7 cellular contexts compared by ENCODE assay signal in the genomic region with DNA sequence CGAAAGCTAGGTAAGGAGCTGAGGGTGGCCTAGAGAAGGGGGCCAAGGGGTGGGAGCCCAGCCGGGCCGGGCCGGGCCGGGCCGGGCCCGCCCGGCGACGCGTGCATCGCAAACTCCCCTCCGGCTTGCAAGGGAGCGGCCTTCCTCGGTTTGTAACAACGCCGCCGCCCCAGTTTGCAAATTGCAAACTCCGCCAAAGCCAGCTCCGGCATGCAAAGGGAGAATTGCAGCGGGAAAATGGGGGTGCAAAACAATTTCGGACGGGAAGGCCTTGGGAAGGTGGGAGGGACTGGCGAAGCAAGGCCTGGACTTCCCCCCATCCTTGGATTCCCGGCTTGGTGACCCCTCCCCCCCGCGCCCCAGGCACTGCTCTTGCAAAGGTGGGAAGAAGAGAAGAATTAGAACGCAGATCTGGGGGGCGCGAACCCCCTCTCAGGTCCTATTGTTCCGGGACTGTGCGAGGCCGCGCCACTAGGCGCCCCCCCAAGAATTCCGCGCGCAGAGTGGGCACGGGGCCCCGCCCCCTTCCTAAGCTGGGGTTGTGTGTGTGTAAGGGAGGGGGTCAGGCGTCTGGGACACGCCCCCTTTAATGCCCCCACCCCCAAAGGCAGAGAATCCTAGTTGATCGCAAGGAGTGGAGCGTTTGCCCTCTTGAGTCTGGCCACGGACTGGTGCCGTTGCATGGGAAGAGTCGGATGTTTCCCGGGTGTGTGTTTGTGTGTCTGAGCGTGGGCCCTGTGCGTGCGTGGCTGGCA. TPM values are rescaled to one million over a fixed set of nuclear protein-coding genes. Genes with fewer than 3 reads are reported as not detected.
DNase-seq lines count a peak whose midpoint lies in the region; ATAC-seq and TF ChIP-seq lines count a peak whose summit lies in the region.

No MANE protein-coding gene starts in this region.

- intact Hi-C loops in posterior vena cava (cut with DNase I): loop anchor here (5.0 kb wide), 1 partner anchor 45 kb away; no protein-coding TSS in a partner anchor

- POLR2A ChIA-PET in WTC11 (lab: Charles Lee): interaction anchor here (1.2 kb wide), 1 partner anchor 48 kb away, joined by 3 read pairs; the partner anchor contains the start of gene RRAS

- H3K27ac Mint-ChIP-seq in WTC11: peak overlapping the region; percentile 89
- H3K27ac Mint-ChIP-seq in stimulated activated naive CD8-positive, alpha-beta T cell treated with anti-CD3 and anti-CD28 coated beads, Interleukin-15, Interleukin-2, amounts not matched to agents 100 ng/mL and 50 ng/mL, for 24 hours: peak overlapping the region; percentile 91

- no peaks in the 10 kb centered on the region for H3K9me3 Mint-ChIP-seq in WTC11
- no peaks in the 10 kb centered on the region for H3K9me3 Mint-ChIP-seq in stimulated activated naive CD8-positive, alpha-beta T cell treated with anti-CD3 and anti-CD28 coated beads, Interleukin-15, Interleukin-2, amounts not matched to agents 100 ng/mL and 50 ng/mL, for 24 hours

- H3K27me3 Mint-ChIP-seq in WTC11 (ENCODE audit: low read depth): no peaks in the 10 kb centered on the region
- no peaks in the 10 kb centered on the region for H3K27me3 Mint-ChIP-seq in stimulated activated naive CD8-positive, alpha-beta T cell treated with anti-CD3 and anti-CD28 coated beads, Interleukin-15, Interleukin-2, amounts not matched to agents 100 ng/mL and 50 ng/mL, for 24 hours

- peaks cover 11% of the 10 kb centered on the region for H3K4me1 Mint-ChIP-seq in WTC11
- peaks cover 34% of the 10 kb centered on the region for H3K4me1 Mint-ChIP-seq in stimulated activated naive CD8-positive, alpha-beta T cell treated with anti-CD3 and anti-CD28 coated beads, Interleukin-15, Interleukin-2, amounts not matched to agents 100 ng/mL and 50 ng/mL, for 24 hours (ENCODE audit: low read depth)

- H3K27me3 ChIP-seq in MG63 (no peaks in the 10 kb centered on the region), duodenal mucosa (ENCODE audit: control insufficient read depth in 1 of 2, insufficient read depth in 2 of 2, low read length in 2 of 2) (no peaks in the 10 kb centered on the region)

- peak overlapping the region; percentile 10 for H3K27ac ChIP-seq in duodenal mucosa (ENCODE audit: low read depth, low read length)

- DNase-seq in GM10266 (ENCODE audit: extremely low spot score) (peak; percentile 47), MG63 (peak; percentile 66), WTC11 (ENCODE audit: low spot score) (peak; percentile 70), medulla oblongata (ENCODE audit: extremely low spot score) (peak; percentile 40), posterior vena cava (ENCODE audit: low spot score) (no peak)

- TF ChIP-seq CTCF in GM10266 (IDR thresholded peaks at IDR 0.05; ENCODE audit: control insufficient read depth, insufficient read depth, low read depth, missing control alignments) (no peak), WTC11 (IDR thresholded peaks at IDR 0.05) (no peak)

- H3K4me1 ChIP-seq in duodenal mucosa (ENCODE audit: control insufficient read depth in 1 of 2, insufficient read depth in 2 of 2, low read length in 2 of 2): peaks cover 15 to 23% of the 10 kb centered on the region in 2 donors

- H3K36me3 ChIP-seq in MG63: peaks cover 41% of the 10 kb centered on the region
- H3K36me3 ChIP-seq in duodenal mucosa (ENCODE audit: control insufficient read depth in 1 of 2, insufficient read depth in 2 of 2, low read length in 2 of 2): peaks cover 0 to 17% of the 10 kb centered on the region in 2 donors

- H3K36me3 Mint-ChIP-seq in WTC11: peaks cover 13% of the 10 kb centered on the region
- H3K36me3 Mint-ChIP-seq in stimulated activated naive CD8-positive, alpha-beta T cell treated with anti-CD3 and anti-CD28 coated beads, Interleukin-15, Interleukin-2, amounts not matched to agents 100 ng/mL and 50 ng/mL, for 24 hours (ENCODE audit: low read depth): peaks cover 11% of the 10 kb centered on the region

- H3K9ac ChIP-seq in duodenal mucosa (ENCODE audit: low read depth in 1 of 2, low read length in 2 of 2): peak overlapping the region; percentile 52 to 77

- H3K4me3 ChIP-seq in MG63 (peak overlapping the region; percentile 88), duodenal mucosa (ENCODE audit: low read depth in 1 of 2, low read length in 2 of 2) (peak overlapping the region; percentile 85 to 90)

- no peaks in the 10 kb centered on the region for H3K9me3 ChIP-seq in MG63
- no peaks in the 10 kb centered on the region for H3K9me3 ChIP-seq in duodenal mucosa (ENCODE audit: control insufficient read depth in 1 of 2, low read length in 2 of 2)

- ATAC-seq in WTC11: no peak

- CTCF ChIA-PET in WTC11 (lab: Charles Lee): interaction anchor here (0.6 to 4.0 kb wide), 3 partner anchors 21 to 161 kb away, joined by 3 to 21 read pairs (median 3); no protein-coding TSS in a partner anchor

- peak overlapping the region; percentile 95 for H3K4me3 Mint-ChIP-seq in WTC11
- peak overlapping the region; percentile 94 for H3K4me3 Mint-ChIP-seq in stimulated activated naive CD8-positive, alpha-beta T cell treated with anti-CD3 and anti-CD28 coated beads, Interleukin-15, Interleukin-2, amounts not matched to agents 100 ng/mL and 50 ng/mL, for 24 hours

TF ChIP-seq in WTC11, 78 proteins besides CTCF, POLR2A, EP300 and RAD21 (continues in another document):
- TF ChIP-seq, protein P1, sequence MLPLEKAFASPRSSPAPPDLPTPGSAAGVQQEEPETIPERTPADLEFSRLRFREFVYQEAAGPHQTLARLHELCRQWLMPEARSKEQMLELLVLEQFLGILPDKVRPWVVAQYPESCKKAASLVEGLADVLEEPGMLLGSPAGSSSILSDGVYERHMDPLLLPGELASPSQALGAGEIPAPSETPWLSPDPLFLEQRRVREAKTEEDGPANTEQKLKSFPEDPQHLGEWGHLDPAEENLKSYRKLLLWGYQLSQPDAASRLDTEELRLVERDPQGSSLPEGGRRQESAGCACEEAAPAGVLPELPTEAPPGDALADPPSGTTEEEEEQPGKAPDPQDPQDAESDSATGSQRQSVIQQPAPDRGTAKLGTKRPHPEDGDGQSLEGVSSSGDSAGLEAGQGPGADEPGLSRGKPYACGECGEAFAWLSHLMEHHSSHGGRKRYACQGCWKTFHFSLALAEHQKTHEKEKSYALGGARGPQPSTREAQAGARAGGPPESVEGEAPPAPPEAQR (CRISPR knock-in tag; IDR thresholded peaks at IDR 0.05): no peak
- TF ChIP-seq NR3C1 (CRISPR knock-in tag; conservative IDR thresholded peaks at IDR 0.05; ENCODE audit: low read depth) (no peak), ZNF263 (CRISPR knock-in tag; IDR thresholded peaks at IDR 0.05; ENCODE audit: low read depth) (no peak), ZNF396 (CRISPR knock-in tag; IDR thresholded peaks at IDR 0.05; ENCODE audit: borderline replicate concordance) (no peak), RELA (CRISPR knock-in tag; IDR thresholded peaks at IDR 0.05; ENCODE audit: borderline replicate concordance) (no peak), CREB1 (CRISPR knock-in tag; IDR thresholded peaks at IDR 0.05) (0 out of 2 replicates have a peak, but pooled peaks have one; percentile 37), MAX (CRISPR knock-in tag; IDR thresholded peaks at IDR 0.05) (peak; percentile 46; the same call in 1 of the 2 replicates), ATF2 (CRISPR knock-in tag; IDR thresholded peaks at IDR 0.05; ENCODE audit: borderline replicate concordance, low read depth) (no peak), ETV6 (CRISPR knock-in tag; IDR thresholded peaks at IDR 0.05) (no peak), ZNF121 (CRISPR knock-in tag; IDR thresholded peaks at IDR 0.05) (no peak), NR2C2 (CRISPR knock-in tag; IDR thresholded peaks at IDR 0.05) (no peak), PRRX2 (CRISPR knock-in tag; IDR thresholded peaks at IDR 0.05) (no peak), ZNF317 (CRISPR knock-in tag; IDR thresholded peaks at IDR 0.05; ENCODE audit: borderline replicate concordance, low read depth) (0 out of 2 replicates have a peak, but pooled peaks have one; percentile 9), NFYB (CRISPR knock-in tag; conservative IDR thresholded peaks at IDR 0.05; ENCODE audit: low read depth) (no peak)
- TF ChIP-seq, protein P2, sequence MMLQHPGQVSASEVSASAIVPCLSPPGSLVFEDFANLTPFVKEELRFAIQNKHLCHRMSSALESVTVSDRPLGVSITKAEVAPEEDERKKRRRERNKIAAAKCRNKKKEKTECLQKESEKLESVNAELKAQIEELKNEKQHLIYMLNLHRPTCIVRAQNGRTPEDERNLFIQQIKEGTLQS (CRISPR knock-in tag; conservative IDR thresholded peaks at IDR 0.05): no peak

RNA-seq across cellular contexts. Expression of gene PRR12, which starts 0.9 kb away (rescaled TPM):
- total RNA-seq in MG63 (2014; rRNA removed; shearing (Covaris generic); ENCODE audit: low replicate concordance): 1.2 and 1.8 TPM in 2 replicates
- 78.6 to 86.1 TPM (median 83.3 TPM) in 3 replicates for total RNA-seq in WTC11 (2021)
- total RNA-seq in posterior vena cava: 10 to 100 TPM; 18.8 to 21.7 TPM

RNA-seq across cellular contexts. Expression of gene PRRG2, which starts 10.8 kb away (rescaled TPM):
- 0.20 TPM in 1 of 2 replicates, not detected in the other for total RNA-seq in MG63 (2014; rRNA removed; shearing (Covaris generic); ENCODE audit: low replicate concordance)
- total RNA-seq in WTC11 (2021) (5.9 to 7.0 TPM (median 6.9 TPM) in 3 replicates), posterior vena cava (under 1 TPM; 0.46 to 0.52 TPM)

RNA-seq across cellular contexts. Expression of gene NOSIP, which starts 11.6 kb away (rescaled TPM):
- 46.1 and 109 TPM in 2 replicates for total RNA-seq in MG63 (2014; rRNA removed; shearing (Covaris generic); ENCODE audit: low replicate concordance)
- total RNA-seq in WTC11 (2021): 82.3 to 97.9 TPM (median 87.6 TPM) in 3 replicates
- total RNA-seq in posterior vena cava: 10 to 100 TPM; 35.8 to 36.0 TPM

RNA-seq across cellular contexts. Expression of gene RRAS, which starts 48.0 kb away (rescaled TPM):
- total RNA-seq in MG63 (2014; rRNA removed; shearing (Covaris generic); ENCODE audit: low replicate concordance): 66.4 and 72.7 TPM in 2 replicates
- 11.4 to 17.9 TPM (median 15.7 TPM) in 3 replicates for total RNA-seq in WTC11 (2021)
- 100 to 1,000 TPM; 124 to 173 TPM for total RNA-seq in posterior vena cava

RNA-seq across cellular contexts. Expression of gene SCAF1, which starts 50.1 kb away (rescaled TPM):
- total RNA-seq in MG63 (2014; rRNA removed; shearing (Covaris generic); ENCODE audit: low replicate concordance): 13.4 and 22.7 TPM in 2 replicates
- total RNA-seq in WTC11 (2021): 103 to 109 TPM (median 105 TPM) in 3 replicates
- total RNA-seq in posterior vena cava: 10 to 100 TPM; 43.5 to 55.1 TPM
